Comparison of ENCODE assay signal across 25 cellular contexts in the genomic region with DNA sequence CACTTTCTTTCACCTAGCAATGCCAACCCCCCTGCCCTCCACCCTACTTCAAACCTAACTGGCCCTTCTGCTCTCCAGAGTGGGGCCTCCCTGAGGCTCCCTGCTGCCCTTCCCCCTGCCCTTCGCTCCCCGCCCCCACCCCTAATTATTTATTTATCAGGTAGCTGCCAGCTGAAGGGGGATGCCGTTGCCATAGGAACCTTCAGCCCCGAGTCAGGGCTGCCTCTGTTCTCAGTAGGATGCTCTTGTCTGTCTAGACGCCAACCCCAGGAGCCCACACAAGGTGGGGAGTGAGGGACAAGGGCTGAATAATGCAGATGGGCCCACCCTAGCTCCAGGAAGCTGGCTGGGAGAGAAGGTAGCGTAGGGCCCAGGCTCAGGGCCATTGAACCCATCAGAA. TPM values are rescaled to one million over a fixed set of nuclear protein-coding genes. Genes with fewer than 3 reads are reported as not detected.
"Had no signal": no experiment of that assay in that cellular context is flagged by ENCODE, and none has a peak within 500 bp of the region (broad histone marks: within the 10 kb centered on the region; RNA-seq: fewer than 3 reads in every experiment).

No MANE protein-coding gene starts in this region.

- DNase-seq: activated CD4-positive, alpha-beta memory T cell treated with anti-CD3 and anti-CD28 coated beads for 36 hours; activated CD4-positive, alpha-beta T cell treated with anti-CD3 and anti-CD28 coated beads for 48 hours; activated CD4-positive, CD25-positive, alpha-beta regulatory T cell; activated effector memory CD4-positive, alpha-beta T cell treated with Interleukin-2 at 50 U/mL for 16 hours; activated naive CD4-positive, alpha-beta T cell treated with anti-CD3 and anti-CD28 coated beads for 36 hours; activated naive CD8-positive, alpha-beta T cell treated with anti-CD3 and anti-CD28 coated beads, Interleukin-2, amount 10 ng/mL, durations not matched to agents 7 days and 5 days; activated T-cell treated with anti-CD3 and anti-CD28 coated beads, Interleukin-2, amount 50 U/mL, for 72 hours; amniotic stem cell; cerebellar nuclear complex; immature natural killer cell; kidney glomerular epithelial cell; left ventricle myocardium inferior; mammary epithelial cell; midbrain; natural killer cell; right lobe of liver; stimulated activated CD4-positive, alpha-beta T cell treated with anti-CD3 and anti-CD28 coated beads, Interleukin-1b, Interleukin-23, amount 100 ng/mL, for 48 hours; stomach; T-helper 17 cell; testis; trophoblast cell; uterus had no signal

- H3K36me3 Mint-ChIP-seq: activated CD4-positive, alpha-beta memory T cell treated with anti-CD3 and anti-CD28 coated beads for 36 hours; activated naive CD8-positive, alpha-beta T cell treated with anti-CD3 and anti-CD28 coated beads, Interleukin-2, amount 10 ng/mL, durations not matched to agents 7 days and 5 days; immature natural killer cell; natural killer cell; stimulated activated effector memory CD8-positive, alpha-beta T cell treated with anti-CD3 and anti-CD28 coated beads, Interleukin-12 subunit alpha, Interleukin-12 subunit beta, amount 100 ng/mL, for 72 hours had no signal

- H3K4me3 Mint-ChIP-seq: activated CD4-positive, alpha-beta memory T cell treated with anti-CD3 and anti-CD28 coated beads for 36 hours; activated naive CD4-positive, alpha-beta T cell treated with anti-CD3 and anti-CD28 coated beads for 36 hours; activated naive CD8-positive, alpha-beta T cell treated with anti-CD3 and anti-CD28 coated beads, Interleukin-2, amount 10 ng/mL, durations not matched to agents 7 days and 5 days; activated T-cell treated with anti-CD3 and anti-CD28 coated beads, Interleukin-2, amount 50 U/mL, for 72 hours; immature natural killer cell; natural killer cell; stimulated activated effector memory CD8-positive, alpha-beta T cell treated with anti-CD3 and anti-CD28 coated beads, Interleukin-12 subunit alpha, Interleukin-12 subunit beta, amount 100 ng/mL, for 72 hours; T-helper 17 cell had no signal

- H3K27ac ChIP-seq: coronary artery, left ventricle myocardium inferior, right lobe of liver, skin epidermis, stomach, testis, uterus had no signal

- H3K4me3 ChIP-seq: coronary artery, left ventricle myocardium inferior, right lobe of liver, skin epidermis, stomach, testis, uterus had no signal

- H3K4me1 Mint-ChIP-seq: activated naive CD8-positive, alpha-beta T cell treated with anti-CD3 and anti-CD28 coated beads, Interleukin-2, amount 10 ng/mL, durations not matched to agents 7 days and 5 days; immature natural killer cell; natural killer cell; stimulated activated effector memory CD8-positive, alpha-beta T cell treated with anti-CD3 and anti-CD28 coated beads, Interleukin-12 subunit alpha, Interleukin-12 subunit beta, amount 100 ng/mL, for 72 hours; T-helper 17 cell had no signal

- H3K9me3 ChIP-seq: left ventricle myocardium inferior, right lobe of liver, stomach, testis, uterus had no signal

- ATAC-seq: activated T-cell treated with anti-CD3 and anti-CD28 coated beads, Interleukin-2, amount 50 U/mL, for 72 hours; natural killer cell; right lobe of liver; stimulated activated effector memory CD8-positive, alpha-beta T cell treated with anti-CD3 and anti-CD28 coated beads, Interleukin-12 subunit alpha, Interleukin-12 subunit beta, amount 100 ng/mL, for 72 hours; T-helper 17 cell had no signal

- H3K36me3 ChIP-seq: left ventricle myocardium inferior, right lobe of liver, stomach, uterus had no signal

- H3K4me1 ChIP-seq: left ventricle myocardium inferior, right lobe of liver, stomach, testis, uterus had no signal

- H3K27me3 ChIP-seq: right lobe of liver, testis, uterus had no signal

- H3K27me3 Mint-ChIP-seq: activated naive CD8-positive, alpha-beta T cell treated with anti-CD3 and anti-CD28 coated beads, Interleukin-2, amount 10 ng/mL, durations not matched to agents 7 days and 5 days had no signal

- H3K27ac Mint-ChIP-seq: activated CD4-positive, alpha-beta memory T cell treated with anti-CD3 and anti-CD28 coated beads for 36 hours; activated naive CD4-positive, alpha-beta T cell treated with anti-CD3 and anti-CD28 coated beads for 36 hours; activated naive CD8-positive, alpha-beta T cell treated with anti-CD3 and anti-CD28 coated beads, Interleukin-2, amount 10 ng/mL, durations not matched to agents 7 days and 5 days; activated T-cell treated with anti-CD3 and anti-CD28 coated beads, Interleukin-2, amount 50 U/mL, for 72 hours; immature natural killer cell; natural killer cell; stimulated activated effector memory CD8-positive, alpha-beta T cell treated with anti-CD3 and anti-CD28 coated beads, Interleukin-12 subunit alpha, Interleukin-12 subunit beta, amount 100 ng/mL, for 72 hours; T-helper 17 cell had no signal

- H3K9me3 Mint-ChIP-seq: activated CD4-positive, alpha-beta memory T cell treated with anti-CD3 and anti-CD28 coated beads for 36 hours; activated naive CD4-positive, alpha-beta T cell treated with anti-CD3 and anti-CD28 coated beads for 36 hours; activated naive CD8-positive, alpha-beta T cell treated with anti-CD3 and anti-CD28 coated beads, Interleukin-2, amount 10 ng/mL, durations not matched to agents 7 days and 5 days; activated T-cell treated with anti-CD3 and anti-CD28 coated beads, Interleukin-2, amount 50 U/mL, for 72 hours; immature natural killer cell; natural killer cell; stimulated activated effector memory CD8-positive, alpha-beta T cell treated with anti-CD3 and anti-CD28 coated beads, Interleukin-12 subunit alpha, Interleukin-12 subunit beta, amount 100 ng/mL, for 72 hours had no signal

RNA-seq across cellular contexts. Expression of a gene that starts 41.1 kb away (rescaled TPM):
- total RNA-seq: activated CD4-positive, alpha-beta memory T cell treated with anti-CD3 and anti-CD28 coated beads for 36 hours; activated naive CD4-positive, alpha-beta T cell treated with anti-CD3 and anti-CD28 coated beads for 36 hours; activated T-cell treated with anti-CD3 and anti-CD28 coated beads, Interleukin-2, amount 50 U/mL, for 72 hours; natural killer cell; right lobe of liver; stomach; T-helper 17 cell had no signal
